Comparison of ENCODE assay signal across 10 cellular contexts in the genomic region with DNA sequence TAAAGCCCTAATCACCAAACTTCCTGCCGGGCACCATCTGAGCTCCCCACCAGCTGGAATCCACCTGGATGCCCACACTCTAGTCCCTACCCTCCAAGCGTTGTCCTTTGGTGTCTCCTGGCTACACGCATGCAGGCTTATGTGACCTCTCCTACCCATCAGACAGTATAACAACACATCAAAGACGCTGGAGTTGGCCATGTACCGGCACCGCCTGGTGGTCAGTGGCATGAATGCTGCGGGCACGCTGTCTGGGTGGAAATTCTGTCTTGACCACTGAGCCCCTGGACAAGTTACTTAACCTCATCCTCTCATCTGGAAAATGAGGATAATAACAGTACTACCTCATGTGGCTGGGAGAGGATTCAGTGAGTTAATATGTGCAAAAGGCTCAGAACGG. TPM values are rescaled to one million over a fixed set of nuclear protein-coding genes. Genes with fewer than 3 reads are reported as not detected.
A peak's percentile ranks its signal among the peaks of the same experiment; 100 is the strongest.
DNase-seq lines count a peak whose midpoint lies in the region; ATAC-seq and TF ChIP-seq lines count a peak whose summit lies in the region.
"Had no signal": no experiment of that assay in that cellular context is flagged by ENCODE, and none has a peak within 500 bp of the region (broad histone marks: within the 10 kb centered on the region; RNA-seq: fewer than 3 reads in every experiment).

No MANE protein-coding gene starts in this region.

- CTCF ChIA-PET in MCF 10A (lab: Yijun Ruan, JAX), result interaction anchor here (0.7 to 1.8 kb wide), 3 partner anchors 9 to 142 kb away, joined by 3 to 6 read pairs (median 4); no protein-coding TSS in a partner anchor

- H3K4me3 ChIP-seq in esophagus muscularis mucosa (no peak overlapping the region), transverse colon (no peak overlapping the region)
- H3K4me3 ChIP-seq: colonic mucosa had no signal

- DNase-seq in T47D (ENCODE audit: low read depth in 1 of 2, low spot score in 1 of 2), result peak; percentile 43 to 46
- DNase-seq in MCF 10A (ENCODE audit: unreplicated experiment), result no peak
- DNase-seq in RPMI7951 (ENCODE audit: low read depth), result peak; percentile 24
- no peak for DNase-seq in esophagus muscularis mucosa (ENCODE audit: extremely low spot score)
- DNase-seq in transverse colon, result no peak
- DNase-seq in NCI-H2029 (lab: John Stamatoyannopoulos, UW), result no peak
- no peak for DNase-seq in MV-4-11 (lab: John Stamatoyannopoulos, UW)
- DNase-seq: colonic mucosa had no signal

- intact Hi-C loops in MCF 10A (cut with micrococcal nuclease), result no loop called here
- intact Hi-C loops in esophagus muscularis mucosa (cut with DNase I), result no loop called here
- intact Hi-C loops in transverse colon (cut with DNase I; ENCODE audit: low total_unique reads), result no loop called here

- no peak for ATAC-seq in HG03159 (IDR thresholded peaks at IDR 0.05; ENCODE audit: unreplicated experiment)

- H3K4me3 Mint-ChIP-seq in MCF 10A (ENCODE audit: unreplicated experiment), result no peak overlapping the region
- H3K4me3 Mint-ChIP-seq: T-cell had no signal

- H3K36me3 ChIP-seq in esophagus muscularis mucosa (peaks cover 24 to 72% (median 50%) of the 10 kb centered on the region in 4 donors), transverse colon (peaks cover 0 to 7% (median 2%) of the 10 kb centered on the region in 4 donors)

- POLR2A ChIA-PET in MCF 10A (lab: Yijun Ruan, JAX), result interaction anchor here (0.6 kb wide), 1 partner anchor 1350 kb away, joined by 4 read pairs; no protein-coding TSS in a partner anchor

- H3K4me1 ChIP-seq in esophagus muscularis mucosa, result no peaks in the 10 kb centered on the region
- H3K4me1 ChIP-seq in transverse colon, result peaks cover 0 to 7% (median 0%) of the 10 kb centered on the region in 4 donors
- H3K4me1 ChIP-seq: colonic mucosa had no signal

- no peaks in the 10 kb centered on the region for H3K27me3 ChIP-seq in esophagus muscularis mucosa
- H3K27me3 ChIP-seq in transverse colon, result no peaks in the 10 kb centered on the region
- H3K27me3 ChIP-seq: colonic mucosa had no signal

- H3K9me3 Mint-ChIP-seq in MCF 10A (ENCODE audit: unreplicated experiment), result no peaks in the 10 kb centered on the region
- H3K9me3 Mint-ChIP-seq: T-cell had no signal

- no peak overlapping the region for H3K27ac Mint-ChIP-seq in MCF 10A (ENCODE audit: low read depth, unreplicated experiment)
- H3K27ac Mint-ChIP-seq: T-cell had no signal

- WGBS in esophagus muscularis mucosa, result 92% methylated on average over 5 of the region's 9 CpGs
- 87% methylated on average over 9 of the region's 9 CpGs; no CpG with 5 or more reads in 1 of the 2 donors for WGBS in transverse colon (ENCODE audit: low coverage in 1 of 2), 2 donors

- no peak for TF ChIP-seq EP300 in esophagus muscularis mucosa (IDR thresholded peaks at IDR 0.05)
- no peak for TF ChIP-seq EP300 in transverse colon (IDR thresholded peaks at IDR 0.05; ENCODE audit: low read depth)

- no TSS peak for BruUV-seq in MCF 10A (replicated peaks; lab: Mats Ljungman, UMichigan)

- H3K4me1 Mint-ChIP-seq in MCF 10A (ENCODE audit: insufficient read depth, unreplicated experiment), result no peaks in the 10 kb centered on the region
- H3K4me1 Mint-ChIP-seq: T-cell had no signal

- H3K27me3 Mint-ChIP-seq in MCF 10A (ENCODE audit: insufficient read depth, unreplicated experiment), result no peaks in the 10 kb centered on the region
- H3K27me3 Mint-ChIP-seq: T-cell had no signal

- TF ChIP-seq CTCF in MCF 10A (IDR thresholded peaks at IDR 0.05; ENCODE audit: unreplicated experiment) (no peak), esophagus muscularis mucosa (IDR thresholded peaks at IDR 0.05) (peak in 1 of 3 experiments; percentile 27), transverse colon (IDR thresholded peaks at IDR 0.05) (peak in 3 of 5 experiments; percentile 22 to 39 (median 28))

- H3K36me3 Mint-ChIP-seq in MCF 10A (ENCODE audit: insufficient read depth, unreplicated experiment), result peaks cover 92% of the 10 kb centered on the region

- H3K27ac ChIP-seq in esophagus muscularis mucosa (replicated peaks in 1 of 4), result peak overlapping the region in 3 of 4 donors; percentile 36 to 65 (median 47)
- H3K27ac ChIP-seq in transverse colon, result no peak overlapping the region
- H3K27ac ChIP-seq: colonic mucosa had no signal

- H3K9me3 ChIP-seq in esophagus muscularis mucosa, result no peaks in the 10 kb centered on the region
- no peaks in the 10 kb centered on the region for H3K9me3 ChIP-seq in transverse colon
- H3K9me3 ChIP-seq: colonic mucosa had no signal

- in situ Hi-C loops in T47D (cut with HindIII; ENCODE audit: low pct_unique_long_range_greater_than_20kb, low sequenced_read_pairs) (no loop called here), transverse colon (cut with MboI; ENCODE audit: low pct_ligation_motif_present in 1 of 4, low pct_unique_long_range_greater_than_20kb in 1 of 4, low sequenced_read_pairs in 3 of 4) (no loop called here)

- no peak for TF ChIP-seq POLR2A in esophagus muscularis mucosa (IDR thresholded peaks at IDR 0.05; ENCODE audit: low read depth)
- TF ChIP-seq POLR2A in transverse colon (IDR thresholded peaks at IDR 0.05), result no peak

RNA-seq across cellular contexts. Expression of gene CORO2A, which starts 23.4 kb away (rescaled TPM):
- total RNA-seq in MCF 10A (2022) (3.4 and 3.9 TPM in 2 replicates), esophagus muscularis mucosa (1 to 10 TPM in 3 of 4 donors, under 1 TPM in 1; 0.42 to 2.7 (median 1.9) TPM), transverse colon (10 to 100 TPM in 3 of 4 donors, 1 to 10 TPM in 1; 10.0 to 59.1 (median 47.1) TPM)
- 1.3 TPM in 2 replicates for total RNA-seq in RPMI7951 (2014; rRNA removed; shearing (Covaris generic))

RNA-seq across cellular contexts. Expression of gene TBC1D2, which starts 39.6 kb away (rescaled TPM):
- total RNA-seq in MCF 10A (2022) (58.4 and 62.7 TPM in 2 replicates), esophagus muscularis mucosa (10 to 100 TPM in 1 of 4 donors, 1 to 10 TPM in 3; 5.0 to 12.4 (median 7.3) TPM), transverse colon (100 to 1,000 TPM in 1 of 4 donors, 10 to 100 TPM in 3; 37.7 to 109 (median 55.8) TPM)
- total RNA-seq in RPMI7951 (2014; rRNA removed; shearing (Covaris generic)), result 1.7 and 2.4 TPM in 2 replicates

Comparison
In these comparisons a context has a peak if more than half of its experiments do, and no peak if none do; other contexts are left out.
1. DNase-seq: peak in T47D (2 of 2) and RPMI7951 (single experiment); none in MCF 10A (single experiment), esophagus muscularis mucosa (single experiment), transverse colon (single experiment), NCI-H2029 (single experiment) and MV-4-11 (single experiment).
2. H3K27ac ChIP-seq: peak in esophagus muscularis mucosa (3 of 4); none in transverse colon (0 of 4).